ENCODE assay signal across 8 cellular contexts in the genomic region with DNA sequence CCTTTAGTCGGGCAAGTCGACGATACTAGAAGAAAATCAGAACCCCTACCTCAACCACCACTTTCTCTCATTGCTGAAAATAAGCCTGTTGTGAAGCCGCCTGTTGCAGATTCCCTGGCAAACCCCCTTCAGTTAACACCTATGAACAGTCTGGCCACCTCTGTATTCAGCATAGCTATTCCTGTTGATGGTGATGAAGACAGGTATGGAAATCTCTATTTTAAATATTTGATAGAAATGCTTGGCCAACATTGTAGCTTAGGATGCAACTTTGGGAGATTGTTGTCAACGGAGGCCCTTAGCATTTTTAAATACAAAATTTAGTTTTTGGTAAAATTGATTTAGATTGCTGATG. TPM values are rescaled to one million over a fixed set of nuclear protein-coding genes. Genes with fewer than 3 reads are reported as not detected.
DNase-seq lines count a peak whose midpoint lies in the region; ATAC-seq and TF ChIP-seq lines count a peak whose summit lies in the region.

No MANE protein-coding gene starts in this region.

- H3K27ac ChIP-seq in BLaER1 treated with 17β-estradiol and CSF1 and Interleukin-3, amounts not matched to agents 10 nM and 100 nM: peak overlapping the region; percentile 93 to 98 (median 96); a peak in 21 of 22 replicates
- peak overlapping the region; percentile 100 for H3K27ac ChIP-seq in colonic mucosa

- no peaks in the 10 kb centered on the region for H3K27me3 ChIP-seq in BLaER1 treated with 17β-estradiol and CSF1 and Interleukin-3, amounts not matched to agents 10 nM and 100 nM
- H3K27me3 ChIP-seq in colonic mucosa: no peaks in the 10 kb centered on the region

- peak overlapping the region; percentile 80 to 97 (median 89) for H3K4me3 ChIP-seq in BLaER1 treated with 17β-estradiol and CSF1 and Interleukin-3, amounts not matched to agents 10 nM and 100 nM
- peak overlapping the region; percentile 86 for H3K4me3 ChIP-seq in LNCaP clone FGC (ENCODE audit: low read depth, low read length)
- peak overlapping the region; percentile 97 for H3K4me3 ChIP-seq in colonic mucosa

- H3K9me3 Mint-ChIP-seq in natural killer cell treated with Interleukin-12 subunit alpha and Interleukin-12 subunit beta and Interleukin-15 and Interleukin-18, amount 100 ng/mL, for 72 hours: no peaks in the 10 kb centered on the region

- ATAC-seq in natural killer cell treated with Interleukin-12 subunit alpha and Interleukin-12 subunit beta and Interleukin-15 and Interleukin-18, amount 100 ng/mL, for 72 hours: no peak
- no peak for ATAC-seq in HG03025 (IDR thresholded peaks at IDR 0.05; ENCODE audit: low FRiP score, unreplicated experiment)

- H3K9me3 ChIP-seq in BLaER1 treated with 17β-estradiol and CSF1 and Interleukin-3, amounts not matched to agents 10 nM and 100 nM (replicated peaks in 1 of 11): no peaks in the 10 kb centered on the region
- no peaks in the 10 kb centered on the region for H3K9me3 ChIP-seq in colonic mucosa

- H4K20me1 ChIP-seq in BLaER1 treated with 17β-estradiol and CSF1 and Interleukin-3, amounts not matched to agents 10 nM and 100 nM: peaks cover 59 to 76% (median 71%) of the 10 kb centered on the region in 11 experiments

- peaks cover 16% of the 10 kb centered on the region for H3K36me3 Mint-ChIP-seq in natural killer cell treated with Interleukin-12 subunit alpha and Interleukin-12 subunit beta and Interleukin-15 and Interleukin-18, amount 100 ng/mL, for 72 hours

- H3K36me3 ChIP-seq in BLaER1 treated with 17β-estradiol and CSF1 and Interleukin-3, amounts not matched to agents 10 nM and 100 nM: peaks cover 0 to 32% (median 18%) of the 10 kb centered on the region in 11 experiments; a peak in 19 of 22 replicates
- no peaks in the 10 kb centered on the region for H3K36me3 ChIP-seq in colonic mucosa

- TF ChIP-seq CTCF in LNCaP clone FGC (IDR thresholded peaks at IDR 0.05; ENCODE audit: control insufficient read depth, extremely low read depth, insufficient read depth) (no peak), colonic mucosa (IDR thresholded peaks at IDR 0.05) (no peak)

- H3K27me3 Mint-ChIP-seq in natural killer cell treated with Interleukin-12 subunit alpha and Interleukin-12 subunit beta and Interleukin-15 and Interleukin-18, amount 100 ng/mL, for 72 hours: no peaks in the 10 kb centered on the region

- peak overlapping the region; percentile 52 to 63 for H3K27ac Mint-ChIP-seq in natural killer cell treated with Interleukin-12 subunit alpha and Interleukin-12 subunit beta and Interleukin-15 and Interleukin-18, amount 100 ng/mL, for 72 hours

- peak overlapping the region; percentile 87 for H3K4me3 Mint-ChIP-seq in natural killer cell treated with Interleukin-12 subunit alpha and Interleukin-12 subunit beta and Interleukin-15 and Interleukin-18, amount 100 ng/mL, for 72 hours

- intact Hi-C loops in colonic mucosa (cut with DNase I): loop anchor here (5.0 kb wide), 1 partner anchor 86 kb away; no protein-coding TSS in a partner anchor

- H3K4me2 ChIP-seq in BLaER1 treated with 17β-estradiol and CSF1 and Interleukin-3, amounts not matched to agents 10 nM and 100 nM: peak overlapping the region; percentile 85 to 99 (median 94)

- peaks cover 44 to 57% of the 10 kb centered on the region in 2 donors for H3K4me1 Mint-ChIP-seq in natural killer cell treated with Interleukin-12 subunit alpha and Interleukin-12 subunit beta and Interleukin-15 and Interleukin-18, amount 100 ng/mL, for 72 hours (ENCODE audit: low read depth in 2 of 2)

- peaks cover 13 to 43% (median 33%) of the 10 kb centered on the region in 10 experiments; a peak in 19 of 20 replicates for H3K4me1 ChIP-seq in BLaER1 treated with 17β-estradiol and CSF1 and Interleukin-3, amounts not matched to agents 10 nM and 100 nM
- peaks cover 4% of the 10 kb centered on the region for H3K4me1 ChIP-seq in colonic mucosa

- peak overlapping the region; percentile 92 to 99 (median 97) for H3K9ac ChIP-seq in BLaER1 treated with 17β-estradiol and CSF1 and Interleukin-3, amounts not matched to agents 10 nM and 100 nM
- peak overlapping the region; percentile 99 to 100 for H3K9ac ChIP-seq in colonic mucosa (ENCODE audit: low read depth in 2 of 2, low read length in 2 of 2)

- DNase-seq in LNCaP clone FGC (ENCODE audit: low read depth) (no peak), colonic mucosa (no peak), COLO829 (ENCODE audit: low spot score) (no peak), epidermal melanocyte (ENCODE audit: insufficient read length, low spot score) (no peak)
- no peak for DNase-seq in natural killer cell treated with Interleukin-12 subunit alpha and Interleukin-12 subunit beta and Interleukin-15 and Interleukin-18, amount 100 ng/mL, for 72 hours (ENCODE audit: low spot score)
- DNase-seq in activated CD4-positive, CD25-positive, alpha-beta regulatory T cell (lab: John Stamatoyannopoulos, UW): no peak

RNA-seq across cellular contexts. Expression of gene TSC22D2, which starts 3.0 kb away (rescaled TPM):
- total RNA-seq in colonic mucosa: 10 to 100 TPM; 16.7 to 31.7 TPM
- 10 to 100 TPM; 18.7 to 23.7 TPM for total RNA-seq in natural killer cell treated with Interleukin-12 subunit alpha and Interleukin-12 subunit beta and Interleukin-15 and Interleukin-18, amount 100 ng/mL, for 72 hours
